In the genomic region with DNA sequence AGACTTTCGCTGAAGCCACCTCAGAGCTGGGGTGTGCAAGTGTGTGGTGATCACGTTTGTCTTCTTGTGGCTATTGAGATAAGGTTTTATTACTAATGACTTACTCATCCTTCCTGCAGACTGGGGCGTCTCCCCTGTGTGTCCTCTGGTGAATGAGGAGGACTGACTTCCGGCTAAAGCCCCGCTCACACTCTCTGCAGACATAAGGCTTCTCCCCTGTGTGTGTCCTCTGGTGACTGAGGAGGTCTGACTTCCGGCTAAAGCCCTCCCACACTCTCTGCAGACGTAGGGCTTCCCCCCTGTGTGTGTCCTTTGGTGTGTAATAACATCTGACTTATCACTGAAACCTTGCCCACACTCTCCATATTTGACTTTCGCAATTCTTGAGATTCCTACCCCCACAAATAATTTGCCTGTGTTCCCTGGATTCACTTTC, we compare ENCODE assay signal across 10 cellular contexts. TPM values are rescaled to one million over a fixed set of nuclear protein-coding genes. Genes with fewer than 3 reads are reported as not detected.
DNase-seq lines count a peak whose midpoint lies in the region; ATAC-seq and TF ChIP-seq lines count a peak whose summit lies in the region.
"Had no signal": no experiment of that assay in that cellular context is flagged by ENCODE, and none has a peak within 500 bp of the region (broad histone marks: within the 10 kb centered on the region; RNA-seq: fewer than 3 reads in every experiment).

No MANE protein-coding gene starts in this region.

- H3K27ac ChIP-seq in SJSA1 (peak overlapping the region; percentile 38; the same call in 1 of the 2 replicates), hepatocyte (no peak overlapping the region)

- in situ Hi-C loops in GM13976 (cut with MboI; ENCODE audit: low sequenced_read_pairs, unreplicated experiment) = no loop called here

- TF ChIP-seq CTCF in GM13976 (IDR thresholded peaks at IDR 0.05; ENCODE audit: borderline replicate concordance, control extremely low read depth, extremely low read depth, insufficient read depth, missing control alignments) (no peak), hepatocyte (IDR thresholded peaks at IDR 0.05; ENCODE audit: poor library complexity) (no peak), BE2C (IDR thresholded peaks at IDR 0.05; ENCODE audit: low read depth, low read length) (no peak)

- peaks cover 19% of the 10 kb centered on the region for H3K9me3 ChIP-seq in SJSA1 (replicated peaks)
- no peaks in the 10 kb centered on the region for H3K9me3 ChIP-seq in hepatocyte (ENCODE audit: low read depth)
- peaks cover 5% of the 10 kb centered on the region; the same call in 1 of the 2 replicates for H3K9me3 ChIP-seq in BE2C

- H4K20me1 ChIP-seq in hepatocyte (ENCODE audit: insufficient read depth, poor library complexity, severe bottlenecking) = no peaks in the 10 kb centered on the region

- no peaks in the 10 kb centered on the region for H3K79me2 ChIP-seq in hepatocyte

- no peak overlapping the region for H2AFZ ChIP-seq in hepatocyte

- no peaks in the 10 kb centered on the region for H3K27me3 ChIP-seq in SJSA1 (replicated peaks)
- no peaks in the 10 kb centered on the region for H3K27me3 ChIP-seq in hepatocyte
- H3K27me3 ChIP-seq in BE2C = no peaks in the 10 kb centered on the region

- H3K4me3 ChIP-seq in SJSA1 = no peak overlapping the region
- H3K4me3 ChIP-seq in hepatocyte = no peak overlapping the region
- H3K4me3 ChIP-seq in BE2C (ENCODE audit: low read depth, low read length) = no peak overlapping the region

- no peaks in the 10 kb centered on the region for H3K9me2 ChIP-seq in hepatocyte (replicated peaks; ENCODE audit: insufficient read depth)

- H3K4me1 ChIP-seq in SJSA1 (replicated peaks) = peaks cover 17% of the 10 kb centered on the region
- no peaks in the 10 kb centered on the region for H3K4me1 ChIP-seq in hepatocyte (ENCODE audit: insufficient read depth)
- H3K4me1 ChIP-seq in BE2C = no peaks in the 10 kb centered on the region

- H3K36me3 ChIP-seq in SJSA1 (no peaks in the 10 kb centered on the region), hepatocyte (replicated peaks; ENCODE audit: insufficient read depth, low read depth) (no peaks in the 10 kb centered on the region), BE2C (no peaks in the 10 kb centered on the region)

- ATAC-seq in GM18519 (IDR thresholded peaks at IDR 0.05; ENCODE audit: low FRiP score, unreplicated experiment) = no peak

- DNase-seq in AG20443 (ENCODE audit: low spot score) (peak; percentile 63), GM13976 (ENCODE audit: low spot score) (peak; percentile 40), SJSA1 (ENCODE audit: low read depth in 1 of 2, low spot score in 2 of 2) (peak; percentile 80 to 87), hepatocyte (ENCODE audit: low spot score) (peak; percentile 55), DMS 273 (lab: John Stamatoyannopoulos, UW; ENCODE audit: unreplicated experiment) (no peak), BE2C (no peak), ecto neural progenitor cell (ENCODE audit: low spot score) (no peak)
- DNase-seq: NCI-H1417 had no signal

- H3K4me2 ChIP-seq in hepatocyte = no peak overlapping the region

- WGBS in hepatocyte (ENCODE audit: low lambda C conversion rate, missing lambda C conversion rate) = 55% methylated on average over 8 of the region's 8 CpGs

RNA-seq across cellular contexts. Expression of gene PRDM7, which starts 19.4 kb away (rescaled TPM):
- total RNA-seq in SJSA1 (2014; rRNA removed; shearing (Covaris generic)) = not detected in 2 replicates
- not detected in 2 replicates for total RNA-seq in hepatocyte
- not detected in 2 replicates for polyA plus RNA-seq in hepatocyte
- polyA plus RNA-seq in BE2C (2012; ENCODE audit: insufficient read depth, insufficient read length, low read depth) = not detected
- total RNA-seq: dermis microvascular lymphatic vessel endothelial cell had no signal

RNA-seq across cellular contexts. Expression of gene DBNDD1, which starts 38.5 kb away (rescaled TPM):
- total RNA-seq in SJSA1 (2014; rRNA removed; shearing (Covaris generic)) = 1.3 TPM in 1 of 2 replicates, not detected in the other
- total RNA-seq in hepatocyte = 5.5 and 8.5 TPM in 2 replicates
- 18.2 and 21.0 TPM in 2 replicates for polyA plus RNA-seq in hepatocyte
- 54.3 TPM for polyA plus RNA-seq in BE2C (2012; ENCODE audit: insufficient read depth, insufficient read length, low read depth)

Comparison
In these comparisons a context has a peak if more than half of its experiments do, and no peak if none do; other contexts are left out.
1. DNase-seq: peak in AG20443 (single experiment), GM13976 (single experiment), SJSA1 (2 of 2) and hepatocyte (single experiment); none in DMS 273 (single experiment), BE2C (single experiment) and ecto neural progenitor cell (single experiment).